Comparison of ENCODE assay signal across 29 cellular contexts in the genomic region with DNA sequence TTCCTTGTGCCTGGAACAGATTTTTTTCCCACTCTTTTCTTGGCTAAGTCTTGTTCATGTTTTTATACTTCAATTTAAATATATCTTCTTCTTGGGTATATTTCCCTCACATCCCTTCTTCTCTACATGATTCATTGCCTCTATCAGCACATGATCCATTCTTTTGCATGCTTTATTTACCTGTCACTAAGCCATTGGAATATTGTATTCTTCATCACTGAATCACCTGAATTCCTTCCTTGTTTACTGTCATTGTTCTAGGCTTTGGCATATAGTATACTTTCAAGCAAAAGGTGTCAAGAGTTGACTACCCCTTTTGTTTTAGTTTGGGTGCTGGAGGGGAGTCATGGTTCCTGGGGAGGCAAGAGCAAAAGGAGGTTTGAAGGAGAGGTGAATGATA.
"Had no signal": no experiment of that assay in that cellular context is flagged by ENCODE, and none has a peak within 500 bp of the region (broad histone marks: within the 10 kb centered on the region; RNA-seq: fewer than 3 reads in every experiment).

No MANE protein-coding gene starts in this region.

- H3K36me3 Mint-ChIP-seq: immature natural killer cell; memory B cell; stimulated activated naive B cell treated with anti-CD40 and anti-IgM and Interleukin-4, amounts not matched to agents 10 μg/mL and 1 μg/mL and 100 μg/mL, for 72 hours had no signal

- H3K27me3 ChIP-seq: pancreas, stomach, testis, thyroid gland, transverse colon, upper lobe of left lung, vagina had no signal

- H3K9me3 ChIP-seq: pancreas, prostate gland, testis, thyroid gland, transverse colon, vagina had no signal

- DNase-seq: hippocampal formation; immature natural killer cell; left ventricle myocardium inferior; midbrain; mucosa of descending colon; naive thymus-derived CD4-positive, alpha-beta T cell; pancreas; posterior cingulate gyrus; retina; right cardiac atrium; stimulated activated CD4-positive, alpha-beta T cell treated with anti-CD3 and anti-CD28 coated beads, Interleukin-12 subunit alpha, Interleukin-12 subunit beta, amount 100 ng/mL, for 4 hours; stimulated activated CD4-positive, alpha-beta T cell treated with anti-CD3 and anti-CD28 coated beads, Interleukin-15, amount 100 ng/mL, for 24 hours; stimulated activated CD4-positive, alpha-beta T cell treated with anti-CD3 and anti-CD28 coated beads, Interleukin-2, amount 100 ng/mL, for 24 hours; stimulated activated CD4-positive, alpha-beta T cell treated with anti-CD3 and anti-CD28 coated beads, Interleukin-4, amount 100 ng/mL, for 1 hour; stimulated activated naive B cell treated with anti-CD40 and anti-IgM and Interleukin-4, amounts not matched to agents 10 μg/mL and 1 μg/mL and 100 μg/mL, for 72 hours; stimulated activated naive CD8-positive, alpha-beta T cell treated with anti-CD3 and anti-CD28 coated beads, Interleukin-15, Interleukin-2, amounts not matched to agents 100 U/mL and 50 U/mL, for 24 hours; stomach; testis; thyroid gland; transverse colon; upper lobe of left lung had no signal

- H3K36me3 ChIP-seq: left ventricle myocardium inferior, pancreas, prostate gland, stomach, thyroid gland, transverse colon, upper lobe of left lung, vagina had no signal

- H3K27ac Mint-ChIP-seq: immature natural killer cell; memory B cell; naive thymus-derived CD4-positive, alpha-beta T cell; natural killer cell treated with Interleukin-12 subunit alpha and Interleukin-12 subunit beta and Interleukin-15 and Interleukin-18, amount 100 ng/mL, for 72 hours; stimulated activated naive B cell treated with anti-CD40 and anti-IgM and Interleukin-4, amounts not matched to agents 10 μg/mL and 1 μg/mL and 100 μg/mL, for 72 hours had no signal

- H3K4me1 Mint-ChIP-seq: immature natural killer cell; memory B cell; naive thymus-derived CD4-positive, alpha-beta T cell; stimulated activated naive B cell treated with anti-CD40 and anti-IgM and Interleukin-4, amounts not matched to agents 10 μg/mL and 1 μg/mL and 100 μg/mL, for 72 hours had no signal

- H3K4me3 Mint-ChIP-seq: immature natural killer cell; memory B cell; naive thymus-derived CD4-positive, alpha-beta T cell; natural killer cell treated with Interleukin-12 subunit alpha and Interleukin-12 subunit beta and Interleukin-15 and Interleukin-18, amount 100 ng/mL, for 72 hours; stimulated activated naive B cell treated with anti-CD40 and anti-IgM and Interleukin-4, amounts not matched to agents 10 μg/mL and 1 μg/mL and 100 μg/mL, for 72 hours had no signal

- H3K4me3 ChIP-seq: left ventricle myocardium inferior, lung, mucosa of descending colon, pancreas, prostate gland, skin epidermis, stomach, testis, thyroid gland, transverse colon, upper lobe of left lung, vagina had no signal

- ATAC-seq: mucosa of descending colon; naive thymus-derived CD4-positive, alpha-beta T cell; natural killer cell treated with Interleukin-12 subunit alpha and Interleukin-12 subunit beta and Interleukin-15 and Interleukin-18, amount 100 ng/mL, for 72 hours; pancreas; right cardiac atrium; sciatic nerve; stimulated activated naive B cell treated with anti-CD40 and anti-IgM and Interleukin-4, amounts not matched to agents 10 μg/mL and 1 μg/mL and 100 μg/mL, for 72 hours; stimulated activated naive CD8-positive, alpha-beta T cell treated with anti-CD3 and anti-CD28 coated beads, Interleukin-15, Interleukin-2, amounts not matched to agents 100 U/mL and 50 U/mL, for 24 hours had no signal

- H3K27ac ChIP-seq: left ventricle myocardium inferior, pancreas, prostate gland, skin epidermis, stomach, testis, thyroid gland, transverse colon, upper lobe of left lung, vagina had no signal

- H3K4me1 ChIP-seq: left ventricle myocardium inferior, pancreas, prostate gland, stomach, testis, thyroid gland, transverse colon, upper lobe of left lung, vagina had no signal

- FAIRE-seq: islet of Langerhans, pancreas had no signal

- H3K27me3 Mint-ChIP-seq: memory B cell; naive thymus-derived CD4-positive, alpha-beta T cell; natural killer cell treated with Interleukin-12 subunit alpha and Interleukin-12 subunit beta and Interleukin-15 and Interleukin-18, amount 100 ng/mL, for 72 hours; stimulated activated naive B cell treated with anti-CD40 and anti-IgM and Interleukin-4, amounts not matched to agents 10 μg/mL and 1 μg/mL and 100 μg/mL, for 72 hours had no signal
